17 cellular contexts compared by ENCODE assay signal in the genomic region with DNA sequence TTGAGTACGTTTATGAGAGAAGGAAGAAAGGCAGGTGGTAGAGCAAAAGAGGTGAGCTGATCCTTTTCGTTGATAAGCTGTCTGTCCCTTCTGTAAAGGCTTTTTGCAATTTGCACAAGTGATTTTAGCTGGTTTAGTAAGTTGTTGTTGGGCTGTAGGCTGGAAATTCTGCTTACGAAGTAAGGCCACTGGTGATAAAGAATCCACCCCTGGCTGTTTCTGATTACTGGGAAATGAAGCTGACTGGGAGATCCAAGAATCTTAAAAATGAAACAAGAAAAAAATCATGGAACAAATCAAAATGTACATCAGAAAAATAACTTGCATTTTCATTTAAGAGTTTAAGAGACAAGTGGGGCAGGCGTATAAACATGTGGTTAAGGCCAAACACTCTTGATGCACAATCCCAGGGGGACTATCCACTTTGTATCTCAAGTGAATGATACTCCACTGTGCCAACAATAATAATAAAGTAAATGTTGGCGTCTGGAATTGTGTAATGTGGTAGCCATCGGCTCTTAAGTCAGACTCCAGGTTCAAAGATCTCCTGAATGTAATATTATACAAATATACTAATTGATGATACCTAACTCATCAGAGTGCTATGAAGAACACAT. TPM values are rescaled to one million over a fixed set of nuclear protein-coding genes. Genes with fewer than 3 reads are reported as not detected.
A peak's percentile ranks its signal among the peaks of the same experiment; 100 is the strongest.
DNase-seq lines count a peak whose midpoint lies in the region; ATAC-seq and TF ChIP-seq lines count a peak whose summit lies in the region.
"Had no signal": no experiment of that assay in that cellular context is flagged by ENCODE, and none has a peak within 500 bp of the region (broad histone marks: within the 10 kb centered on the region; RNA-seq: fewer than 3 reads in every experiment).

No MANE protein-coding gene starts in this region.

- no peak for DNase-seq in Right ventricle myocardium inferior (ENCODE audit: missing footprints)
- DNase-seq in cardiac septum (ENCODE audit: low spot score), result no peak
- DNase-seq in astrocyte of the spinal cord (ENCODE audit: low read depth, low spot score), result peak; percentile 78
- no peak for DNase-seq in left ventricle myocardium superior
- DNase-seq in iPS-NIHi11 (ENCODE audit: low spot score), result no peak
- DNase-seq: activated CD4-positive, alpha-beta T cell treated with anti-CD3 and anti-CD28 coated beads, Interleukin-2, amount 10 ng/mL, durations not matched to agents 7 days and 5 days; Calu3; cerebellar nuclear complex; GF-D8; NCI-H345; SHP77 treated with DMSO at 0.1 percent for 48 hours; T1000 had no signal

- H3K4me3 ChIP-seq in astrocyte of the spinal cord (ENCODE audit: low read depth, low read length), result no peak overlapping the region
- H3K4me3 ChIP-seq: K562 had no signal

- TF ChIP-seq CTCF in astrocyte of the spinal cord (IDR thresholded peaks at IDR 0.05; ENCODE audit: low read depth, low read length), result no peak

- intact Hi-C loops in Right ventricle myocardium inferior (cut with DNase I), result no loop called here
- intact Hi-C loops in cardiac septum (cut with DNase I), result no loop called here
- intact Hi-C loops in left ventricle myocardium superior (cut with micrococcal nuclease), result no loop called here

- in situ Hi-C loops in astrocyte of the spinal cord (cut with HindIII; ENCODE audit: low sequenced_read_pairs), result no loop called here

- ATAC-seq in Right ventricle myocardium inferior (peak; percentile 67), left ventricle myocardium superior (peak; percentile 69), HG03457 (IDR thresholded peaks at IDR 0.05; ENCODE audit: unreplicated experiment) (no peak), GM19035 (IDR thresholded peaks at IDR 0.05; ENCODE audit: unreplicated experiment) (no peak), HG02610 (IDR thresholded peaks at IDR 0.05; ENCODE audit: unreplicated experiment) (no peak)
- ATAC-seq: activated naive CD4-positive, alpha-beta T cell treated with anti-CD3 and anti-CD28 coated beads, Interleukin-2, amount 50 U/mL, for 72 hours; K562 had no signal

RNA-seq across cellular contexts. Expression of gene ZMYM5, which starts 24.6 kb away (rescaled TPM):
- 7.5 TPM for total RNA-seq in Right ventricle myocardium inferior
- total RNA-seq in cardiac septum, result 8.3 TPM
- total RNA-seq in left ventricle myocardium superior, result 6.4 TPM

RNA-seq across cellular contexts. Expression of gene PSPC1, which starts 56.1 kb away (rescaled TPM):
- total RNA-seq in Right ventricle myocardium inferior (24.9 TPM), cardiac septum (28.8 TPM), left ventricle myocardium superior (27.6 TPM)

Comparison
In these comparisons a context has a peak if more than half of its experiments do, and no peak if none do; other contexts are left out.
1. ATAC-seq: peak in Right ventricle myocardium inferior (single experiment) and left ventricle myocardium superior (single experiment); none in HG03457 (single experiment), GM19035 (single experiment) and HG02610 (single experiment).